8 cellular contexts compared by ENCODE assay signal in the genomic region with DNA sequence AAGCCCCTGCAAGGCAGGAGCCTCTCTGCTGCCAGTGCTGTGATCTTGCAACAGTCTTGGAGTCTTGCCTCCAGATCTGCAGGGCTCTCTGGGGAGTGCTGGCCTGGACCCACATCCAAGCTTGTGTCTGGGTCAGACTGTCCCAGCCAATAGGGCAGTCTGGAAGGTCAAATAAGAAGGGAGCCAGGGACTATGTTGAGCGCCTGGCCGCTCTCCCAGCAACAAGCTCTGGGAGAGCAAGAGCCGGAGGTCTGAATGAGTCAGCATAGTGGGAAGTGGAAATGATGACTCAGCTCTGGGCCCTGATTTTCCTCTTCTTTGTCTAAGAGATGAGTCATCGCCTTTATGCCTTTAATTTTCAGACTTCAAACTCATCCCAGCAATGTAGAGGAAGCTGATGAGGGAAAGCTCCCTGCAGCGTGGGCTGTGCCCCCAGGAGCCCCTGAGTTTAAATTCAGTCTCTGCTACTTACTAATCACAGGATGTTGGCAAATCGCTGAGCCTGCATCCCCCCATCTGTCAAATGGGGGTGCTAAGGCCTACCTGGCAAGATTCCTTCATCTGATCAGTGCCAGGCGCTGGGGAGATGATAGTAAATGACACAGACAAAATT. TPM values are rescaled to one million over a fixed set of nuclear protein-coding genes. Genes with fewer than 3 reads are reported as not detected.
DNase-seq lines count a peak whose midpoint lies in the region; ATAC-seq, FAIRE-seq and TF ChIP-seq lines count a peak whose summit lies in the region.

No MANE protein-coding gene starts in this region.

- H3K36me3 Mint-ChIP-seq in activated naive CD4-positive, alpha-beta T cell treated with anti-CD3 and anti-CD28 coated beads, Interleukin-2, amount 50 U/mL, for 24 hours: peaks cover 3% of the 10 kb centered on the region

- peak overlapping the region; percentile 64 for H3K4me3 Mint-ChIP-seq in activated naive CD4-positive, alpha-beta T cell treated with anti-CD3 and anti-CD28 coated beads, Interleukin-2, amount 50 U/mL, for 24 hours

- no peaks in the 10 kb centered on the region for H3K9me3 ChIP-seq in Peyer's patch

- no peak for TF ChIP-seq CTCF in Peyer's patch (IDR thresholded peaks at IDR 0.05)

- TF ChIP-seq POLR2A in Peyer's patch (IDR thresholded peaks at IDR 0.05): no peak

- DNase-seq in Peyer's patch (peak; percentile 31 to 84 (median 64)), Right ventricle myocardium inferior (ENCODE audit: missing footprints) (peak; percentile 93), pons (ENCODE audit: low spot score) (peak; percentile 50), ureter (ENCODE audit: low spot score) (peak; percentile 85)

- no peaks in the 10 kb centered on the region for H3K36me3 ChIP-seq in Peyer's patch

- H3K27ac ChIP-seq in Peyer's patch: peak overlapping the region in 3 of 4 donors; percentile 20 to 75 (median 74)

- no peaks in the 10 kb centered on the region for H3K27me3 ChIP-seq in Peyer's patch

- H3K27me3 Mint-ChIP-seq in activated naive CD4-positive, alpha-beta T cell treated with anti-CD3 and anti-CD28 coated beads, Interleukin-2, amount 50 U/mL, for 24 hours: no peaks in the 10 kb centered on the region

- H3K4me1 ChIP-seq in Peyer's patch: peaks cover 0 to 9% (median 0%) of the 10 kb centered on the region in 4 donors

- FAIRE-seq in A204.1 (lab: Jason Lieb, UNC): peak; percentile 98

- H3K4me3 ChIP-seq in Peyer's patch: no peak overlapping the region

- intact Hi-C loops in Right ventricle myocardium inferior (cut with DNase I): loop anchor here (5.0 kb wide), 1 partner anchor 45 kb away; a partner anchor contains a TSS

- ATAC-seq in GM18520 (IDR thresholded peaks at IDR 0.05; ENCODE audit: unreplicated experiment): peak; percentile 53
- ATAC-seq in HG03342 (IDR thresholded peaks at IDR 0.05; ENCODE audit: unreplicated experiment): peak; percentile 78
- ATAC-seq in Right ventricle myocardium inferior: peak; percentile 99

- H3K27ac Mint-ChIP-seq in activated naive CD4-positive, alpha-beta T cell treated with anti-CD3 and anti-CD28 coated beads, Interleukin-2, amount 50 U/mL, for 24 hours: peak overlapping the region; percentile 75

- H3K4me1 Mint-ChIP-seq in activated naive CD4-positive, alpha-beta T cell treated with anti-CD3 and anti-CD28 coated beads, Interleukin-2, amount 50 U/mL, for 24 hours: peaks cover 31% of the 10 kb centered on the region

- peaks cover 13% of the 10 kb centered on the region for H3K9me3 Mint-ChIP-seq in activated naive CD4-positive, alpha-beta T cell treated with anti-CD3 and anti-CD28 coated beads, Interleukin-2, amount 50 U/mL, for 24 hours

RNA-seq across cellular contexts. Expression of a gene that starts 43.6 kb away (rescaled TPM):
- total RNA-seq in Peyer's patch (10 to 100 TPM; 38.0 to 56.2 (median 53.5) TPM), Right ventricle myocardium inferior (52.5 TPM), ureter (81.1 TPM)
